14 cellular contexts compared by ENCODE assay signal in genomic region chr3:192825191-192825590, GRCh38.
"Had no signal": no experiment of that assay in that cellular context is flagged by ENCODE, and none has a peak within 500 bp of the region (broad histone marks: within the 10 kb centered on the region; RNA-seq: fewer than 3 reads in every experiment).

No MANE protein-coding gene starts in this region.

- H3K9me3 Mint-ChIP-seq: central memory CD8-positive, alpha-beta T cell; neural progenitor cell had no signal

- H3K36me3 ChIP-seq: adrenal gland, neural progenitor cell, ovary, tibial nerve had no signal

- H3K27me3 ChIP-seq: adrenal gland, body of pancreas, neural progenitor cell, ovary, tibial nerve had no signal

- H3K4me1 ChIP-seq: neural progenitor cell had no signal

- H3K27ac ChIP-seq: adrenal gland, body of pancreas, neural progenitor cell, ovary had no signal

- FAIRE-seq: small intestine had no signal

- H3K4me2 ChIP-seq: neural progenitor cell had no signal

- DNase-seq: activated CD4-positive, alpha-beta T cell treated with anti-CD3 and anti-CD28 coated beads, Interleukin-2, amount 10 ng/mL, durations not matched to agents 7 days and 5 days; activated CD4-positive, CD25-positive, alpha-beta regulatory T cell; activated naive CD4-positive, alpha-beta T cell treated with anti-CD3 and anti-CD28 coated beads, Interleukin-2, amount 10 ng/mL, durations not matched to agents 7 days and 5 days; adrenal gland; ovary; retina had no signal

- H3K9me3 ChIP-seq: adrenal gland, body of pancreas, ovary, tibial nerve had no signal

- H3K4me3 Mint-ChIP-seq: activated CD4-positive, alpha-beta T cell treated with anti-CD3 and anti-CD28 coated beads, Interleukin-2, amount 10 ng/mL, durations not matched to agents 7 days and 5 days; activated naive CD4-positive, alpha-beta T cell treated with anti-CD3 and anti-CD28 coated beads, Interleukin-2, amount 10 ng/mL, durations not matched to agents 7 days and 5 days; central memory CD8-positive, alpha-beta T cell; neural progenitor cell; stimulated activated effector memory CD8-positive, alpha-beta T cell treated with anti-CD3 and anti-CD28 coated beads, Interleukin-12 subunit alpha, Interleukin-12 subunit beta, amount 100 ng/mL, for 72 hours; T-helper 1 cell treated with Interleukin-12 subunit alpha and Interleukin-12 subunit beta and Interleukin-4 antibody, amounts not matched to agents 30 μg/mL and 1 μg/mL, for 36 hours had no signal

- H3K4me1 Mint-ChIP-seq: central memory CD8-positive, alpha-beta T cell had no signal

- ATAC-seq: stimulated activated effector memory CD8-positive, alpha-beta T cell treated with anti-CD3 and anti-CD28 coated beads, Interleukin-12 subunit alpha, Interleukin-12 subunit beta, amount 100 ng/mL, for 72 hours had no signal

- H2AFZ ChIP-seq: neural progenitor cell had no signal

- H3K9ac ChIP-seq: neural progenitor cell had no signal

- H3K27ac Mint-ChIP-seq: activated CD4-positive, alpha-beta T cell treated with anti-CD3 and anti-CD28 coated beads, Interleukin-2, amount 10 ng/mL, durations not matched to agents 7 days and 5 days; activated naive CD4-positive, alpha-beta T cell treated with anti-CD3 and anti-CD28 coated beads, Interleukin-2, amount 10 ng/mL, durations not matched to agents 7 days and 5 days; activated T-helper 2 cell treated with anti-CD3 and anti-CD28 coated beads, Interferon-gamma antibody, Interleukin-2, Interleukin-4, amounts not matched to agents 10 μg/mL and 5 μg/mL and 100 μg/mL, durations not matched to agents 14 hours and 24 hours and 36 hours; neural progenitor cell; stimulated activated effector memory CD8-positive, alpha-beta T cell treated with anti-CD3 and anti-CD28 coated beads, Interleukin-12 subunit alpha, Interleukin-12 subunit beta, amount 100 ng/mL, for 72 hours; T-helper 1 cell treated with Interleukin-12 subunit alpha and Interleukin-12 subunit beta and Interleukin-4 antibody, amounts not matched to agents 30 μg/mL and 1 μg/mL, for 36 hours had no signal

- H3K27me3 Mint-ChIP-seq: activated CD4-positive, alpha-beta T cell treated with anti-CD3 and anti-CD28 coated beads, Interleukin-2, amount 10 ng/mL, durations not matched to agents 7 days and 5 days; activated naive CD4-positive, alpha-beta T cell treated with anti-CD3 and anti-CD28 coated beads, Interleukin-2, amount 10 ng/mL, durations not matched to agents 7 days and 5 days; central memory CD8-positive, alpha-beta T cell had no signal

- H3K4me3 ChIP-seq: adrenal gland, body of pancreas, neural progenitor cell, ovary, tibial nerve had no signal

- H3K36me3 Mint-ChIP-seq: neural progenitor cell; stimulated activated effector memory CD8-positive, alpha-beta T cell treated with anti-CD3 and anti-CD28 coated beads, Interleukin-12 subunit alpha, Interleukin-12 subunit beta, amount 100 ng/mL, for 72 hours had no signal
